25 cellular contexts compared by ENCODE assay signal in genomic region chr17:13699261-13699660, GRCh38.
"Had no signal": no experiment of that assay in that cellular context is flagged by ENCODE, and none has a peak within 500 bp of the region (broad histone marks: within the 10 kb centered on the region; RNA-seq: fewer than 3 reads in every experiment).

No MANE protein-coding gene starts in this region.

- H3K27ac ChIP-seq: PC-9, RWPE1, SJSA1 had no signal

- H3K36me3 ChIP-seq: SJSA1 had no signal

- H2AFZ ChIP-seq: PC-9 had no signal

- H3K9ac ChIP-seq: SK-N-SH had no signal

- DNase-seq: MM.1S, MV-4-11, NCI-H1092, NCI-H1105, NCI-H1417 treated with DMSO at 0.1 percent for 48 hours, NCI-H1436 treated with DMSO at 0.1 percent for 48 hours, NCI-H1694 treated with DMSO at 0.1 percent for 48 hours, NCI-H187 treated with DMSO at 0.1 percent for 48 hours, NCI-H2029, NCI-H2081, NCI-H2171 treated with DMSO at 0.1 percent for 48 hours, NCI-H2227 treated with DMSO at 0.1 percent for 48 hours, NCI-H345, NCI-H446, NCI-H510A treated with DMSO at 0.1 percent for 48 hours, NCI-H524 treated with DMSO at 0.1 percent for 48 hours, NCI-H526 treated with DMSO at 0.1 percent for 48 hours, PC-9, SHP77, SK-N-SH, SW 1271 had no signal

- H3K9me3 ChIP-seq: SJSA1, SK-N-SH had no signal

- H3K27me3 ChIP-seq: SJSA1 had no signal

- H3K4me2 ChIP-seq: PC-9, SK-N-SH had no signal

- H3K4me3 ChIP-seq: PC-9, SJSA1 had no signal

- ATAC-seq: Panc1, Right ventricle myocardium inferior had no signal
